Comparison of ENCODE assay signal across 1 cellular context in the genomic region with DNA sequence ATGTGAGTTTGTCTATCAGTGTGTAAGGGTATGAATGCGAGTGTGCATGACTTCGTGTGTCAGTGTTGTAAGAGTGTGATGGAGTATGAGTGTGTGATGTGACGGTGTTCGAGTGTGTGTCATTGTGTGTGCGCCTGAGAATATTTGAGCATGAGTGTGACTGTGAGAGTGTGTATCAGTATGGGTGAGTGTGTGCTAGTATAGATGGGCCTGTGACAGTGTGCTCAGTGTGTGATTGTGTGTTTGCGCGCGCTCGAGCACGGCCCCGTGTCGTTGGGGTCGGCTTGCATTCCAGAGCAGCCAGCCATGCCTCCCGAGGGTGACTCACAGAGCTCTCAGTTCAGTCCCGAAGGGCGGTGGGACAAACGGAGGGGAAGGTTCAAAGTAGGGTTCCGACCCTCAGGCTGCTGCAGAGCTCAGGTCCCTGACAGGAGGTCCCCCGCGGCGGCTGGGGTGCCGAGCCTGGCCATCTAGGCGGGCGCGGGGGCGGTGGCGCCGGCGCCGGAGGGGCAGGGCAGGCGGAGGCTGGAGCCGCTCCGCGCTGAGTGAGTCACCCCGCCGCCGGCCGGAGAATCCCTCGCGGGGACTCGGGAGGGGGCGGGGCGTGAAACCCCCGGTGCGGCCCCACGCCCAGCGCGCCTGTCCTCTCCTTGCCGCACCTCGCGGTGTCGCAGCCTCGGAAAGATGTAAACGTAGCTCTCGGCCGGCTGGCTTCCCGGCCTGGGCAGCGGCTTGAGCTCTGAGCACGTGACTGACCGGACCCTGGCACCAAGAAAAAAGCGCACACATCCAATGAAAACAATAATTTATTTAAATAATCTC.
TF ChIP-seq lines count a peak whose summit lies in the region.

No MANE protein-coding gene starts in this region.

TF ChIP-seq in HepG2, 621 proteins besides CTCF, POLR2A, EP300 and RAD21 (continued from another document and continues in another):
- no peak for TF ChIP-seq TSC22D2 (CRISPR knock-in tag; IDR thresholded peaks at IDR 0.05; ENCODE audit: borderline replicate concordance)
- TF ChIP-seq LCORL (IDR thresholded peaks at IDR 0.05) = 0 out of 2 replicates have a peak, but pooled peaks have one; percentile 9
- peak; percentile 41; the same call in 1 of the 2 replicates for TF ChIP-seq LCORL (CRISPR knock-in tag; IDR thresholded peaks at IDR 0.05)
- no peak for TF ChIP-seq NCOA5 (CRISPR knock-in tag; IDR thresholded peaks at IDR 0.05)
- TF ChIP-seq, protein P1, sequence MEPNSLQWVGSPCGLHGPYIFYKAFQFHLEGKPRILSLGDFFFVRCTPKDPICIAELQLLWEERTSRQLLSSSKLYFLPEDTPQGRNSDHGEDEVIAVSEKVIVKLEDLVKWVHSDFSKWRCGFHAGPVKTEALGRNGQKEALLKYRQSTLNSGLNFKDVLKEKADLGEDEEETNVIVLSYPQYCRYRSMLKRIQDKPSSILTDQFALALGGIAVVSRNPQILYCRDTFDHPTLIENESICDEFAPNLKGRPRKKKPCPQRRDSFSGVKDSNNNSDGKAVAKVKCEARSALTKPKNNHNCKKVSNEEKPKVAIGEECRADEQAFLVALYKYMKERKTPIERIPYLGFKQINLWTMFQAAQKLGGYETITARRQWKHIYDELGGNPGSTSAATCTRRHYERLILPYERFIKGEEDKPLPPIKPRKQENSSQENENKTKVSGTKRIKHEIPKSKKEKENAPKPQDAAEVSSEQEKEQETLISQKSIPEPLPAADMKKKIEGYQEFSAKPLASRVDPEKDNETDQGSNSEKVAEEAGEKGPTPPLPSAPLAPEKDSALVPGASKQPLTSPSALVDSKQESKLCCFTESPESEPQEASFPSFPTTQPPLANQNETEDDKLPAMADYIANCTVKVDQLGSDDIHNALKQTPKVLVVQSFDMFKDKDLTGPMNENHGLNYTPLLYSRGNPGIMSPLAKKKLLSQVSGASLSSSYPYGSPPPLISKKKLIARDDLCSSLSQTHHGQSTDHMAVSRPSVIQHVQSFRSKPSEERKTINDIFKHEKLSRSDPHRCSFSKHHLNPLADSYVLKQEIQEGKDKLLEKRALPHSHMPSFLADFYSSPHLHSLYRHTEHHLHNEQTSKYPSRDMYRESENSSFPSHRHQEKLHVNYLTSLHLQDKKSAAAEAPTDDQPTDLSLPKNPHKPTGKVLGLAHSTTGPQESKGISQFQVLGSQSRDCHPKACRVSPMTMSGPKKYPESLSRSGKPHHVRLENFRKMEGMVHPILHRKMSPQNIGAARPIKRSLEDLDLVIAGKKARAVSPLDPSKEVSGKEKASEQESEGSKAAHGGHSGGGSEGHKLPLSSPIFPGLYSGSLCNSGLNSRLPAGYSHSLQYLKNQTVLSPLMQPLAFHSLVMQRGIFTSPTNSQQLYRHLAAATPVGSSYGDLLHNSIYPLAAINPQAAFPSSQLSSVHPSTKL (CRISPR knock-in tag; IDR thresholded peaks at IDR 0.05) = peak; percentile 57
- no peak for TF ChIP-seq ZNF30 (CRISPR knock-in tag; IDR thresholded peaks at IDR 0.05)
- no peak for TF ChIP-seq ZNF629 (CRISPR knock-in tag; conservative IDR thresholded peaks at IDR 0.05)
- TF ChIP-seq, protein P2, sequence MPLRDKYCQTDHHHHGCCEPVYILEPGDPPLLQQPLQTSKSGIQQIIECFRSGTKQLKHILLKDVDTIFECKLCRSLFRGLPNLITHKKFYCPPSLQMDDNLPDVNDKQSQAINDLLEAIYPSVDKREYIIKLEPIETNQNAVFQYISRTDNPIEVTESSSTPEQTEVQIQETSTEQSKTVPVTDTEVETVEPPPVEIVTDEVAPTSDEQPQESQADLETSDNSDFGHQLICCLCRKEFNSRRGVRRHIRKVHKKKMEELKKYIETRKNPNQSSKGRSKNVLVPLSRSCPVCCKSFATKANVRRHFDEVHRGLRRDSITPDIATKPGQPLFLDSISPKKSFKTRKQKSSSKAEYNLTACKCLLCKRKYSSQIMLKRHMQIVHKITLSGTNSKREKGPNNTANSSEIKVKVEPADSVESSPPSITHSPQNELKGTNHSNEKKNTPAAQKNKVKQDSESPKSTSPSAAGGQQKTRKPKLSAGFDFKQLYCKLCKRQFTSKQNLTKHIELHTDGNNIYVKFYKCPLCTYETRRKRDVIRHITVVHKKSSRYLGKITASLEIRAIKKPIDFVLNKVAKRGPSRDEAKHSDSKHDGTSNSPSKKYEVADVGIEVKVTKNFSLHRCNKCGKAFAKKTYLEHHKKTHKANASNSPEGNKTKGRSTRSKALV (CRISPR knock-in tag; IDR thresholded peaks at IDR 0.05) = peak; percentile 62
- peak; percentile 58 for TF ChIP-seq KLF6 (CRISPR knock-in tag; IDR thresholded peaks at IDR 0.05)
- TF ChIP-seq, protein P3, sequence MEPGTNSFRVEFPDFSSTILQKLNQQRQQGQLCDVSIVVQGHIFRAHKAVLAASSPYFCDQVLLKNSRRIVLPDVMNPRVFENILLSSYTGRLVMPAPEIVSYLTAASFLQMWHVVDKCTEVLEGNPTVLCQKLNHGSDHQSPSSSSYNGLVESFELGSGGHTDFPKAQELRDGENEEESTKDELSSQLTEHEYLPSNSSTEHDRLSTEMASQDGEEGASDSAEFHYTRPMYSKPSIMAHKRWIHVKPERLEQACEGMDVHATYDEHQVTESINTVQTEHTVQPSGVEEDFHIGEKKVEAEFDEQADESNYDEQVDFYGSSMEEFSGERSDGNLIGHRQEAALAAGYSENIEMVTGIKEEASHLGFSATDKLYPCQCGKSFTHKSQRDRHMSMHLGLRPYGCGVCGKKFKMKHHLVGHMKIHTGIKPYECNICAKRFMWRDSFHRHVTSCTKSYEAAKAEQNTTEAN (CRISPR knock-in tag; conservative IDR thresholded peaks at IDR 0.05) = 0 out of 2 replicates have a peak, but pooled peaks have one; percentile 21
- peak; percentile 52; the same call in 1 of the 2 replicates for TF ChIP-seq ZFX (CRISPR knock-in tag; IDR thresholded peaks at IDR 0.05; ENCODE audit: low read depth)
- TF ChIP-seq, protein P4, sequence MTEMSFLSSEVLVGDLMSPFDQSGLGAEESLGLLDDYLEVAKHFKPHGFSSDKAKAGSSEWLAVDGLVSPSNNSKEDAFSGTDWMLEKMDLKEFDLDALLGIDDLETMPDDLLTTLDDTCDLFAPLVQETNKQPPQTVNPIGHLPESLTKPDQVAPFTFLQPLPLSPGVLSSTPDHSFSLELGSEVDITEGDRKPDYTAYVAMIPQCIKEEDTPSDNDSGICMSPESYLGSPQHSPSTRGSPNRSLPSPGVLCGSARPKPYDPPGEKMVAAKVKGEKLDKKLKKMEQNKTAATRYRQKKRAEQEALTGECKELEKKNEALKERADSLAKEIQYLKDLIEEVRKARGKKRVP (CRISPR knock-in tag; IDR thresholded peaks at IDR 0.05) = 0 out of 4 replicates have a peak, but pooled peaks of 1 of the 2 experiments have one; percentile 18
- no peak for TF ChIP-seq ZNF530 (CRISPR knock-in tag; IDR thresholded peaks at IDR 0.05; ENCODE audit: low read depth)
- TF ChIP-seq ZZZ3 (CRISPR knock-in tag; IDR thresholded peaks at IDR 0.05; ENCODE audit: borderline replicate concordance) = no peak
- peak; percentile 62 for TF ChIP-seq AGO1 (IDR thresholded peaks at IDR 0.05; ENCODE audit: low read depth, low read length, poor library complexity, severe bottlenecking)
- peak; percentile 67; the same call in 1 of the 2 replicates for TF ChIP-seq BCL6 (CRISPR knock-in tag; IDR thresholded peaks at IDR 0.05)
- no peak for TF ChIP-seq ZNF883 (CRISPR knock-in tag; IDR thresholded peaks at IDR 0.05; ENCODE audit: not compliant biosample characterization)
- TF ChIP-seq KMT2A (CRISPR knock-in tag; IDR thresholded peaks at IDR 0.05) = peak; percentile 55; the same call in 1 of the 2 replicates
- 0 out of 2 replicates have a peak, but pooled peaks have one; percentile 33 for TF ChIP-seq SIN3A (IDR thresholded peaks at IDR 0.05; ENCODE audit: borderline replicate concordance, low read depth, low read length)
- TF ChIP-seq ZBTB38 (CRISPR knock-in tag; IDR thresholded peaks at IDR 0.05) = peak; percentile 50; the same call in 1 of the 2 replicates
- TF ChIP-seq ZNF556 (CRISPR knock-in tag; IDR thresholded peaks at IDR 0.05; ENCODE audit: borderline replicate concordance) = no peak
- peak; percentile 28; the same call in 1 of the 2 replicates for TF ChIP-seq MAZ (IDR thresholded peaks at IDR 0.05; ENCODE audit: borderline replicate concordance, low read depth, low read length)
- TF ChIP-seq MAZ (CRISPR knock-in tag; IDR thresholded peaks at IDR 0.05; ENCODE audit: low read depth) = peak; percentile 23; the same call in 1 of the 2 replicates
- no peak for TF ChIP-seq ZNF510 (CRISPR knock-in tag; IDR thresholded peaks at IDR 0.05; ENCODE audit: low read depth)
- TF ChIP-seq ZNF776 (CRISPR knock-in tag; IDR thresholded peaks at IDR 0.05) = 0 out of 2 replicates have a peak, but pooled peaks have one; percentile 71
- TF ChIP-seq XRCC5 (optimal IDR thresholded peaks at IDR 0.05; ENCODE audit: low read length) = peak; percentile 69
- TF ChIP-seq, protein P5, sequence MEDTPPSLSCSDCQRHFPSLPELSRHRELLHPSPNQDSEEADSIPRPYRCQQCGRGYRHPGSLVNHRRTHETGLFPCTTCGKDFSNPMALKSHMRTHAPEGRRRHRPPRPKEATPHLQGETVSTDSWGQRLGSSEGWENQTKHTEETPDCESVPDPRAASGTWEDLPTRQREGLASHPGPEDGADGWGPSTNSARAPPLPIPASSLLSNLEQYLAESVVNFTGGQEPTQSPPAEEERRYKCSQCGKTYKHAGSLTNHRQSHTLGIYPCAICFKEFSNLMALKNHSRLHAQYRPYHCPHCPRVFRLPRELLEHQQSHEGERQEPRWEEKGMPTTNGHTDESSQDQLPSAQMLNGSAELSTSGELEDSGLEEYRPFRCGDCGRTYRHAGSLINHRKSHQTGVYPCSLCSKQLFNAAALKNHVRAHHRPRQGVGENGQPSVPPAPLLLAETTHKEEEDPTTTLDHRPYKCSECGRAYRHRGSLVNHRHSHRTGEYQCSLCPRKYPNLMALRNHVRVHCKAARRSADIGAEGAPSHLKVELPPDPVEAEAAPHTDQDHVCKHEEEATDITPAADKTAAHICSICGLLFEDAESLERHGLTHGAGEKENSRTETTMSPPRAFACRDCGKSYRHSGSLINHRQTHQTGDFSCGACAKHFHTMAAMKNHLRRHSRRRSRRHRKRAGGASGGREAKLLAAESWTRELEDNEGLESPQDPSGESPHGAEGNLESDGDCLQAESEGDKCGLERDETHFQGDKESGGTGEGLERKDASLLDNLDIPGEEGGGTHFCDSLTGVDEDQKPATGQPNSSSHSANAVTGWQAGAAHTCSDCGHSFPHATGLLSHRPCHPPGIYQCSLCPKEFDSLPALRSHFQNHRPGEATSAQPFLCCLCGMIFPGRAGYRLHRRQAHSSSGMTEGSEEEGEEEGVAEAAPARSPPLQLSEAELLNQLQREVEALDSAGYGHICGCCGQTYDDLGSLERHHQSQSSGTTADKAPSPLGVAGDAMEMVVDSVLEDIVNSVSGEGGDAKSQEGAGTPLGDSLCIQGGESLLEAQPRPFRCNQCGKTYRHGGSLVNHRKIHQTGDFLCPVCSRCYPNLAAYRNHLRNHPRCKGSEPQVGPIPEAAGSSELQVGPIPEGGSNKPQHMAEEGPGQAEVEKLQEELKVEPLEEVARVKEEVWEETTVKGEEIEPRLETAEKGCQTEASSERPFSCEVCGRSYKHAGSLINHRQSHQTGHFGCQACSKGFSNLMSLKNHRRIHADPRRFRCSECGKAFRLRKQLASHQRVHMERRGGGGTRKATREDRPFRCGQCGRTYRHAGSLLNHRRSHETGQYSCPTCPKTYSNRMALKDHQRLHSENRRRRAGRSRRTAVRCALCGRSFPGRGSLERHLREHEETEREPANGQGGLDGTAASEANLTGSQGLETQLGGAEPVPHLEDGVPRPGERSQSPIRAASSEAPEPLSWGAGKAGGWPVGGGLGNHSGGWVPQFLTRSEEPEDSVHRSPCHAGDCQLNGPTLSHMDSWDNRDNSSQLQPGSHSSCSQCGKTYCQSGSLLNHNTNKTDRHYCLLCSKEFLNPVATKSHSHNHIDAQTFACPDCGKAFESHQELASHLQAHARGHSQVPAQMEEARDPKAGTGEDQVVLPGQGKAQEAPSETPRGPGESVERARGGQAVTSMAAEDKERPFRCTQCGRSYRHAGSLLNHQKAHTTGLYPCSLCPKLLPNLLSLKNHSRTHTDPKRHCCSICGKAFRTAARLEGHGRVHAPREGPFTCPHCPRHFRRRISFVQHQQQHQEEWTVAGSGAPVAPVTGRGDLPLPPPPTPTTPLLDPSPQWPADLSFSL (CRISPR knock-in tag; IDR thresholded peaks at IDR 0.05) = peak; percentile 97
- TF ChIP-seq ZBTB20 (CRISPR knock-in tag; IDR thresholded peaks at IDR 0.05; ENCODE audit: borderline replicate concordance, low read depth) = 0 out of 2 replicates have a peak, but pooled peaks have one; percentile 42
- peak; percentile 91; the same call in 1 of the 2 replicates for TF ChIP-seq ARNT (IDR thresholded peaks at IDR 0.05)
- TF ChIP-seq MXD4 (CRISPR knock-in tag; IDR thresholded peaks at IDR 0.05) = 0 out of 2 replicates have a peak, but pooled peaks have one; percentile 37
- TF ChIP-seq, protein P6, sequence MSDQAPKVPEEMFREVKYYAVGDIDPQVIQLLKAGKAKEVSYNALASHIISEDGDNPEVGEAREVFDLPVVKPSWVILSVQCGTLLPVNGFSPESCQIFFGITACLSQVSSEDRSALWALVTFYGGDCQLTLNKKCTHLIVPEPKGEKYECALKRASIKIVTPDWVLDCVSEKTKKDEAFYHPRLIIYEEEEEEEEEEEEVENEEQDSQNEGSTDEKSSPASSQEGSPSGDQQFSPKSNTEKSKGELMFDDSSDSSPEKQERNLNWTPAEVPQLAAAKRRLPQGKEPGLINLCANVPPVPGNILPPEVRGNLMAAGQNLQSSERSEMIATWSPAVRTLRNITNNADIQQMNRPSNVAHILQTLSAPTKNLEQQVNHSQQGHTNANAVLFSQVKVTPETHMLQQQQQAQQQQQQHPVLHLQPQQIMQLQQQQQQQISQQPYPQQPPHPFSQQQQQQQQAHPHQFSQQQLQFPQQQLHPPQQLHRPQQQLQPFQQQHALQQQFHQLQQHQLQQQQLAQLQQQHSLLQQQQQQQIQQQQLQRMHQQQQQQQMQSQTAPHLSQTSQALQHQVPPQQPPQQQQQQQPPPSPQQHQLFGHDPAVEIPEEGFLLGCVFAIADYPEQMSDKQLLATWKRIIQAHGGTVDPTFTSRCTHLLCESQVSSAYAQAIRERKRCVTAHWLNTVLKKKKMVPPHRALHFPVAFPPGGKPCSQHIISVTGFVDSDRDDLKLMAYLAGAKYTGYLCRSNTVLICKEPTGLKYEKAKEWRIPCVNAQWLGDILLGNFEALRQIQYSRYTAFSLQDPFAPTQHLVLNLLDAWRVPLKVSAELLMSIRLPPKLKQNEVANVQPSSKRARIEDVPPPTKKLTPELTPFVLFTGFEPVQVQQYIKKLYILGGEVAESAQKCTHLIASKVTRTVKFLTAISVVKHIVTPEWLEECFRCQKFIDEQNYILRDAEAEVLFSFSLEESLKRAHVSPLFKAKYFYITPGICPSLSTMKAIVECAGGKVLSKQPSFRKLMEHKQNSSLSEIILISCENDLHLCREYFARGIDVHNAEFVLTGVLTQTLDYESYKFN (CRISPR knock-in tag; conservative IDR thresholded peaks at IDR 0.05) = 0 out of 2 replicates have a peak, but pooled peaks have one; percentile 11
